18 cellular contexts compared by ENCODE assay signal in the genomic region with DNA sequence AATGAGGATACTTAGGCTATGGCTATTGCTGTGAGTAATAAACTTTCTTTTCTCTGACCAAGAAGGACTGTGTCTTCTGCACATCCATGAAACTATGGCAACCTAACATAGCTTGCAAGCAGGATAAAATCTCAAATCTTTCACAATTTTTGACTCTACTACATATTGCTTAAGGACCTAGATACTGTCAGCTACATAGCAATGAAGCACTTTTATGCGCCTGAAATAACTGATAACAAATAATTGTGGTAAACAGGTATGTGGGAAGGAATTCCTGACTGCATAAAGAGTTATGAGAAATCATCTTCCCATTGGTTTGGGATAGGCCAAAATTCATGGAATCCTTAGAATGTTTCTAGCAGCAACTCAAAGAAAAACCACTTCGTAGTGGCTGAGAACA. TPM values are rescaled to one million over a fixed set of nuclear protein-coding genes. Genes with fewer than 3 reads are reported as not detected.
DNase-seq lines count a peak whose midpoint lies in the region; ATAC-seq, FAIRE-seq and TF ChIP-seq lines count a peak whose summit lies in the region.
"Had no signal": no experiment of that assay in that cellular context is flagged by ENCODE, and none has a peak within 500 bp of the region (broad histone marks: within the 10 kb centered on the region; RNA-seq: fewer than 3 reads in every experiment).

No MANE protein-coding gene starts in this region.

- H3K27ac Mint-ChIP-seq in HFFc6 (peak overlapping the region; percentile 96), astrocyte (ENCODE audit: unreplicated experiment) (peak overlapping the region; percentile 94)

- no peaks in the 10 kb centered on the region for H3K27me3 ChIP-seq in astrocyte (ENCODE audit: insufficient read depth, low read length)
- H3K27me3 ChIP-seq: body of pancreas had no signal

- no peak overlapping the region for H2AFZ ChIP-seq in astrocyte (ENCODE audit: low read depth, low read length)
- H2AFZ ChIP-seq: parathyroid adenoma had no signal

- DNase-seq in HFFc6 (peak; percentile 91), astrocyte (ENCODE audit: low read depth) (peak; percentile 94), iris pigment epithelial cell (ENCODE audit: low read depth) (peak; percentile 87), NCI-H2196 treated with DMSO at 0.1 percent for 48 hours (lab: John Stamatoyannopoulos, UW; ENCODE audit: unreplicated experiment) (no peak), NCI-H146 treated with DMSO at 0.1 percent for 48 hours (lab: John Stamatoyannopoulos, UW; ENCODE audit: unreplicated experiment) (no peak)
- DNase-seq: activated naive CD4-positive, alpha-beta T cell; body of pancreas; effector CD4-positive, alpha-beta T cell; Karpas-422; NCI-H1417 treated with DMSO at 0.1 percent for 48 hours; Right ventricle myocardium superior; small intestine; T-helper 2 cell had no signal

- ATAC-seq in HG03108 (IDR thresholded peaks at IDR 0.05; ENCODE audit: unreplicated experiment), result no peak
- ATAC-seq in GM21723 (IDR thresholded peaks at IDR 0.05; ENCODE audit: unreplicated experiment), result no peak
- ATAC-seq: activated CD4-positive, CD25-positive, alpha-beta regulatory T cell treated with anti-CD3 and anti-CD28 coated beads, Interleukin-2, amount 50 U/mL, for 24 hours; body of pancreas; left lobe of liver had no signal

- peaks cover 25% of the 10 kb centered on the region for H3K4me1 ChIP-seq in astrocyte (ENCODE audit: insufficient read depth, low read length)
- H3K4me1 ChIP-seq: parathyroid adenoma had no signal

- H3K36me3 ChIP-seq in astrocyte (ENCODE audit: insufficient read depth, low read length), result no peaks in the 10 kb centered on the region

- no peaks in the 10 kb centered on the region for H3K9me3 ChIP-seq in astrocyte (ENCODE audit: insufficient read depth, low read depth, low read length)
- H3K9me3 ChIP-seq: body of pancreas had no signal

- H3K4me3 Mint-ChIP-seq in HFFc6, result peak overlapping the region; percentile 59
- H3K4me3 Mint-ChIP-seq in astrocyte (ENCODE audit: unreplicated experiment), result no peak overlapping the region

- H3K4me1 Mint-ChIP-seq in HFFc6 (ENCODE audit: low read depth) (peaks cover 40% of the 10 kb centered on the region), astrocyte (ENCODE audit: low read depth, unreplicated experiment) (peaks cover 32% of the 10 kb centered on the region)

- no peak overlapping the region for H3K4me3 ChIP-seq in astrocyte (ENCODE audit: insufficient read depth, low read depth, low read length)
- H3K4me3 ChIP-seq: body of pancreas had no signal

- TF ChIP-seq CTCF in HFFc6 (IDR thresholded peaks at IDR 0.05), result no peak
- TF ChIP-seq CTCF in astrocyte (IDR thresholded peaks at IDR 0.05; ENCODE audit: insufficient read depth, low read depth, low read length), result no peak

- peak overlapping the region; percentile 72 for H3K27ac ChIP-seq in astrocyte (ENCODE audit: low read depth, low read length)
- H3K27ac ChIP-seq: body of pancreas, parathyroid adenoma had no signal

- no peaks in the 10 kb centered on the region for H3K79me2 ChIP-seq in astrocyte (ENCODE audit: insufficient read depth, low read length)
- H3K79me2 ChIP-seq: parathyroid adenoma had no signal

- peak overlapping the region; percentile 13 for H3K9ac ChIP-seq in astrocyte (ENCODE audit: low read length)
- H3K9ac ChIP-seq: parathyroid adenoma had no signal

- H3K27me3 Mint-ChIP-seq in HFFc6 (ENCODE audit: insufficient read depth) (no peaks in the 10 kb centered on the region), astrocyte (ENCODE audit: low read depth, unreplicated experiment) (no peaks in the 10 kb centered on the region)

- H3K9me3 Mint-ChIP-seq in HFFc6, result no peaks in the 10 kb centered on the region
- H3K9me3 Mint-ChIP-seq in astrocyte (ENCODE audit: unreplicated experiment), result no peaks in the 10 kb centered on the region

- no peaks in the 10 kb centered on the region for H4K20me1 ChIP-seq in astrocyte (ENCODE audit: insufficient read depth, low read length)

- FAIRE-seq in astrocyte (lab: Jason Lieb, UNC), result peak; percentile 90

- H3K4me2 ChIP-seq in astrocyte (ENCODE audit: low read length), result peak overlapping the region; percentile 45

- H3K36me3 Mint-ChIP-seq in HFFc6 (ENCODE audit: low read depth) (no peaks in the 10 kb centered on the region; the same call in 1 of the 2 replicates), astrocyte (ENCODE audit: low read depth, unreplicated experiment) (no peaks in the 10 kb centered on the region)

RNA-seq across cellular contexts. Expression of a gene that starts 41.2 kb away (rescaled TPM):
- total RNA-seq in HFFc6 (2021; fragmentation: NEBNext Ultra II Directional; extraction: Animal tissue kit (Norgen Biotek cat#: 25700)), result 100 to 1,000 TPM in 1 of 6 experiments, 10 to 100 TPM in 5; 71.5 to 112 (median 76.1) TPM
- 167 and 188 TPM in 2 replicates for total RNA-seq in astrocyte

Comparison
In these comparisons a context has a peak if more than half of its experiments do, and no peak if none do; other contexts are left out.
1. DNase-seq: peak in HFFc6 (single experiment), astrocyte (single experiment) and iris pigment epithelial cell (single experiment); none in NCI-H2196 treated with DMSO at 0.1 percent for 48 hours (single experiment) and NCI-H146 treated with DMSO at 0.1 percent for 48 hours (single experiment).